ENCODE assay signal across 1 cellular context in genomic region chr10:19853839-19854238, GRCh38.
TF ChIP-seq lines count a peak whose summit lies in the region.

No MANE protein-coding gene starts in this region.

TF ChIP-seq in WTC11, 78 proteins besides CTCF, POLR2A, EP300 and RAD21 (continued from another document):
- TF ChIP-seq, protein P1, sequence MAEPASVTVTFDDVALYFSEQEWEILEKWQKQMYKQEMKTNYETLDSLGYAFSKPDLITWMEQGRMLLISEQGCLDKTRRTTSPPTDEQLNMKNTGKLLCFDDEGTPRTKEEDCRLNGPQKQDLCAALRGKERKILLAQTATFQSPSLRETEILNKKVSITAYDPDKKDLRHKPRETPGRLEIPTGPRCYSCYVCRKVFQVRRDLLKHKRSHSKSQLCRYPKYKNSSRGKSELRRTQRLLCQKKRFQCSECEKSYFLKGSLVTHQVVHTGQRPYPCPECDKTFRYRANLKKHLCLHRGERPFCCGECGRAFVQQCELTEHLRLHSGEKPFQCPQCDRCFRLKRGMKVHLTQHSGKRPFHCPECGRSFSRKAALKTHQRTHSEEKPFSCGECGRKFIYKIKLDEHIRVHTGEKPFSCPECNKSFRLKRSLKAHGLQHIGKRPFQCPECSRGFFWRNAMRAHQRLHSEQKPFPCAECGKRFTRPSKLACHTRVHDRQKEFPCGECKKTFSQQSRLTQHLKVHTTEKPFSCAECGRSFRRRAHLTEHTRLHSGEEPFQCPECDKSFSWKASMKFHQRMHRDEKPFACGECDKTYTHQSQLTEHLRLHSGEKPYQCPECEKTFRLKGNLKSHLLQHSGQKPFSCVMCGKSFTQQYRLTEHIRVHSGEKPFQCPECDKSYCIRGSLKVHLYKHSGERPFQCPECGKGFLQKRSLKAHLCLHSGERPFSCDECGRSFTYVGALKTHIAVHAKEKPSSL (CRISPR knock-in tag; conservative IDR thresholded peaks at IDR 0.05) = no peak
- no peak for TF ChIP-seq NFYB (CRISPR knock-in tag; conservative IDR thresholded peaks at IDR 0.05; ENCODE audit: low read depth)
- TF ChIP-seq ZNF317 (CRISPR knock-in tag; IDR thresholded peaks at IDR 0.05; ENCODE audit: borderline replicate concordance, low read depth) = no peak
- TF ChIP-seq, protein P2, sequence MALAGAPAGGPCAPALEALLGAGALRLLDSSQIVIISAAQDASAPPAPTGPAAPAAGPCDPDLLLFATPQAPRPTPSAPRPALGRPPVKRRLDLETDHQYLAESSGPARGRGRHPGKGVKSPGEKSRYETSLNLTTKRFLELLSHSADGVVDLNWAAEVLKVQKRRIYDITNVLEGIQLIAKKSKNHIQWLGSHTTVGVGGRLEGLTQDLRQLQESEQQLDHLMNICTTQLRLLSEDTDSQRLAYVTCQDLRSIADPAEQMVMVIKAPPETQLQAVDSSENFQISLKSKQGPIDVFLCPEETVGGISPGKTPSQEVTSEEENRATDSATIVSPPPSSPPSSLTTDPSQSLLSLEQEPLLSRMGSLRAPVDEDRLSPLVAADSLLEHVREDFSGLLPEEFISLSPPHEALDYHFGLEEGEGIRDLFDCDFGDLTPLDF (CRISPR knock-in tag; IDR thresholded peaks at IDR 0.05) = no peak
- TF ChIP-seq, protein P3, sequence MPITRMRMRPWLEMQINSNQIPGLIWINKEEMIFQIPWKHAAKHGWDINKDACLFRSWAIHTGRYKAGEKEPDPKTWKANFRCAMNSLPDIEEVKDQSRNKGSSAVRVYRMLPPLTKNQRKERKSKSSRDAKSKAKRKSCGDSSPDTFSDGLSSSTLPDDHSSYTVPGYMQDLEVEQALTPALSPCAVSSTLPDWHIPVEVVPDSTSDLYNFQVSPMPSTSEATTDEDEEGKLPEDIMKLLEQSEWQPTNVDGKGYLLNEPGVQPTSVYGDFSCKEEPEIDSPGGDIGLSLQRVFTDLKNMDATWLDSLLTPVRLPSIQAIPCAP (CRISPR knock-in tag; IDR thresholded peaks at IDR 0.05) = no peak
- TF ChIP-seq HMGA2 (CRISPR knock-in tag; IDR thresholded peaks at IDR 0.05) = no peak
- no peak for TF ChIP-seq SMAD3 (CRISPR knock-in tag; IDR thresholded peaks at IDR 0.05; ENCODE audit: borderline replicate concordance)
- no peak for TF ChIP-seq USF1 (CRISPR knock-in tag; IDR thresholded peaks at IDR 0.05)
- no peak for TF ChIP-seq CDX4 (CRISPR knock-in tag; IDR thresholded peaks at IDR 0.05; ENCODE audit: borderline replicate concordance)
- no peak for TF ChIP-seq GABPB1 (CRISPR knock-in tag; IDR thresholded peaks at IDR 0.05)
- TF ChIP-seq MYBL2 (CRISPR knock-in tag; IDR thresholded peaks at IDR 0.05) = no peak
- no peak for TF ChIP-seq TP53 (CRISPR knock-in tag; IDR thresholded peaks at IDR 0.05)
- no peak for TF ChIP-seq ZNF423 (CRISPR knock-in tag; IDR thresholded peaks at IDR 0.05)
